Comparison of ENCODE assay signal across 11 cellular contexts in the genomic region with DNA sequence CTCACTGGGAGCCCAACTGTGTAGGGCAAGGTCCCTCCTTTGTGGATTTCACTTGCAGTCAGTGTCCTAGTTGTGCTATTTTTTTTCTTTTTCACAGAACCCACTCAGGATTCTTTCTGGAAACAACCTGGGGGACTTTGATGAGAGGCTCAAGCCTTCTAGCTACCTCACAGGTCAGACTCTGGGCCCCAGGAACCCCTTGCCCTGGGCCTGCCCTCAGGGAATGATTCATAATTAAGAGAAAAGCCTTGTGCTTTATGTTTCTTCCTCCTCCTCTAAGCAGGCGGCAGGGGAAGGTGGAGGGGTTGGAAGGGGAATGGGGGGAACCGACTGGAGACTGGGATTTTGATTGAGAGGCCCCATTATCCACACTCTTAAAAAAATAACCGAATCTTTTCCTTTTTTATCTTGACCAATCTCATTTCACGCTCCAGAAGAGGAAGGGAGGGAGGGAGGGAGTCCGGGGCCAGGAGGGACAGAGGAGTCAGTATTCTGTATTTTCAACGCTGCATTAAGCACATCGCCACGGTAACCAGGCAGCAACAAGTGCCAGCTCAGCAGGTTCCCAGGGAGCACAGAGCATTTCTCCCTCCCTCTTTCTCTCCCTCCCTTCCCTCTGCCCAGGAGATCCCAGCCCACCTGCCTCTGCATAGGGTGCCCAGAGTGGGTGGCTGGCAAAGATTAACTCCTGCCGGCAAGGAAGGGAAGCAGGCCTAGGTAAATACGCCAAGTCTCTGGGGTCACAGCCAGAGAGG. TPM values are rescaled to one million over a fixed set of nuclear protein-coding genes. Genes with fewer than 3 reads are reported as not detected.
DNase-seq lines count a peak whose midpoint lies in the region; ATAC-seq, FAIRE-seq and TF ChIP-seq lines count a peak whose summit lies in the region.
"Had no signal": no experiment of that assay in that cellular context is flagged by ENCODE, and none has a peak within 500 bp of the region (broad histone marks: within the 10 kb centered on the region; RNA-seq: fewer than 3 reads in every experiment).

No MANE protein-coding gene starts in this region.

- H3K36me3 Mint-ChIP-seq in activated T-helper 2 cell treated with anti-CD3 and anti-CD28 coated beads, Interferon-gamma antibody, Interleukin-2, Interleukin-4, amounts not matched to agents 10 μg/mL and 5 μg/mL and 100 μg/mL, durations not matched to agents 14 hours and 24 hours and 36 hours (ENCODE audit: low read depth) = no peaks in the 10 kb centered on the region

- H3K27me3 ChIP-seq in K562 (ENCODE audit: control insufficient read depth in 2 of 2, insufficient read depth in 2 of 2, low read length in 2 of 2) = 0 out of 5 replicates have a peak, but pooled peaks cover 0 to 4% of the 10 kb centered on the region in 2 experiments

- ATAC-seq in K562 = no peak
- ATAC-seq in GM21515 (IDR thresholded peaks at IDR 0.05; ENCODE audit: unreplicated experiment) = no peak
- ATAC-seq: activated T-cell treated with anti-CD3 and anti-CD28 coated beads, Interleukin-2, amount 50 U/mL, for 4 hours had no signal

- no peak for TF ChIP-seq CTCF in K562 (IDR thresholded peaks at IDR 0.05 in 2 of 3, conservative IDR thresholded peaks at IDR 0.05 in 1 of 3; ENCODE audit: insufficient read depth in 2 of 3, low read depth in 1 of 3, low read length in 3 of 3)

- H3K4me1 Mint-ChIP-seq in activated T-helper 2 cell treated with anti-CD3 and anti-CD28 coated beads, Interferon-gamma antibody, Interleukin-2, Interleukin-4, amounts not matched to agents 10 μg/mL and 5 μg/mL and 100 μg/mL, durations not matched to agents 14 hours and 24 hours and 36 hours (ENCODE audit: low read depth) = peaks cover 25% of the 10 kb centered on the region

- H3K4me3 ChIP-seq in K562 = no peak overlapping the region

- TF ChIP-seq POLR2A in K562 (conservative IDR thresholded peaks at IDR 0.05) = no peak

- H3K9me1 ChIP-seq in K562 (ENCODE audit: control insufficient read depth, insufficient read depth, low read length) = no peaks in the 10 kb centered on the region

- H3K9me3 Mint-ChIP-seq in activated T-helper 2 cell treated with anti-CD3 and anti-CD28 coated beads, Interferon-gamma antibody, Interleukin-2, Interleukin-4, amounts not matched to agents 10 μg/mL and 5 μg/mL and 100 μg/mL, durations not matched to agents 14 hours and 24 hours and 36 hours = no peaks in the 10 kb centered on the region
- H3K9me3 Mint-ChIP-seq: activated T-cell treated with anti-CD3 and anti-CD28 coated beads, Interleukin-2, amount 50 U/mL, for 4 hours had no signal

- no peak overlapping the region for H3K4me2 ChIP-seq in K562 (ENCODE audit: insufficient read depth, low read length)

- no peak for TF ChIP-seq RAD21 in K562 (CRISPR knock-in tag; conservative IDR thresholded peaks at IDR 0.05 in 1 of 2, IDR thresholded peaks at IDR 0.05 in 1 of 2)

- TF ChIP-seq EP300 in K562 (IDR thresholded peaks at IDR 0.05; ENCODE audit: low read length) = no peak

- POLR2A ChIA-PET in K562 (lab: Yijun Ruan, JAX) = no interaction called here

- in situ Hi-C loops in K562 (cut with MboI) = no loop called here

- intact Hi-C loops in K562 (cut with micrococcal nuclease) = loop anchor here (5.0 kb wide), 1 partner anchor 88 kb away; no protein-coding TSS in a partner anchor
- intact Hi-C loops in activated T-helper 2 cell treated with anti-CD3 and anti-CD28 coated beads, Interferon-gamma antibody, Interleukin-2, Interleukin-4, amounts not matched to agents 10 μg/mL and 5 μg/mL and 100 μg/mL, durations not matched to agents 14 hours and 24 hours and 36 hours (cut with micrococcal nuclease) = no loop called here

- H3K9ac ChIP-seq in K562 (ENCODE audit: insufficient read depth in 1 of 2, low read depth in 2 of 2, low read length in 2 of 2) = no peak overlapping the region

- no peaks in the 10 kb centered on the region for H3K36me3 ChIP-seq in K562 (ENCODE audit: control insufficient read depth, insufficient read depth, low read length)

- H2AFZ ChIP-seq in K562 (ENCODE audit: low read depth, low read length) = no peak overlapping the region

- no peaks in the 10 kb centered on the region for H3K79me2 ChIP-seq in K562 (ENCODE audit: control insufficient read depth, insufficient read depth, low read length)

- no peak for FAIRE-seq in K562 (lab: Jason Lieb, UNC)

- H3K9me3 ChIP-seq in K562 (replicated peaks; ENCODE audit: control insufficient read depth, insufficient read depth, low read depth, low read length) = no peaks in the 10 kb centered on the region

- H3K4me1 ChIP-seq in K562 (replicated peaks in 1 of 2; ENCODE audit: control insufficient read depth in 2 of 2, insufficient read depth in 2 of 2, low read length in 2 of 2) = peaks cover 0 to 3% of the 10 kb centered on the region in 2 experiments; a peak in 1 of 5 replicates

- H4K20me1 ChIP-seq in K562 (replicated peaks; ENCODE audit: control insufficient read depth, insufficient read depth, low read length) = no peaks in the 10 kb centered on the region

- no peak overlapping the region for H3K27ac ChIP-seq in K562 (ENCODE audit: extremely low read depth, low read depth, low read length)

- peak; percentile 33 for DNase-seq in DMS 273 treated with DMSO at 0.1 percent for 48 hours (lab: John Stamatoyannopoulos, UW)
- DNase-seq in NCI-H2081 treated with DMSO at 0.1 percent for 48 hours (lab: John Stamatoyannopoulos, UW) = peak; percentile 44
- no peak for DNase-seq in K562 (ENCODE audit: extremely low read depth in 1 of 4, low spot score in 3 of 4)
- peak; percentile 30 to 65 for DNase-seq in lung microvascular endothelial cell (ENCODE audit: low read depth in 2 of 2)
- no peak for DNase-seq in stimulated activated naive CD4-positive, alpha-beta T cell treated with Interleukin-2 at 50 U/mL for 16 hours (lab: John Stamatoyannopoulos, UW)
- DNase-seq in activated T-helper 2 cell treated with anti-CD3 and anti-CD28 coated beads, Interferon-gamma antibody, Interleukin-2, Interleukin-4, amounts not matched to agents 10 μg/mL and 5 μg/mL and 100 μg/mL, durations not matched to agents 14 hours and 24 hours and 36 hours (ENCODE audit: low spot score) = no peak
- DNase-seq in activated CD8-positive, alpha-beta memory T cell treated with anti-CD3 and anti-CD28 coated beads for 24 hours = no peak
- DNase-seq: activated T-cell treated with anti-CD3 and anti-CD28 coated beads, Interleukin-2, amount 50 U/mL, for 4 hours; DND-41; stimulated activated CD4-positive, alpha-beta T cell treated with anti-CD3 and anti-CD28 coated beads, Interleukin-2, amount 100 ng/mL, for 24 hours had no signal

- CTCF ChIA-PET in K562 (lab: Yijun Ruan, JAX; ENCODE audit: low intra/inter-chr PET ratio) = no interaction called here

- H3K27ac Mint-ChIP-seq in activated T-helper 2 cell treated with anti-CD3 and anti-CD28 coated beads, Interferon-gamma antibody, Interleukin-2, Interleukin-4, amounts not matched to agents 10 μg/mL and 5 μg/mL and 100 μg/mL, durations not matched to agents 14 hours and 24 hours and 36 hours = no peak overlapping the region

- BruUV-seq in K562 (replicated peaks; lab: Mats Ljungman, UMichigan) = no TSS peak

- no peak overlapping the region for H3K4me3 Mint-ChIP-seq in activated T-helper 2 cell treated with anti-CD3 and anti-CD28 coated beads, Interferon-gamma antibody, Interleukin-2, Interleukin-4, amounts not matched to agents 10 μg/mL and 5 μg/mL and 100 μg/mL, durations not matched to agents 14 hours and 24 hours and 36 hours (ENCODE audit: low read depth)
- H3K4me3 Mint-ChIP-seq: activated T-cell treated with anti-CD3 and anti-CD28 coated beads, Interleukin-2, amount 50 U/mL, for 4 hours had no signal

- WGBS in K562 (ENCODE audit: insufficient coverage, low coverage, missing lambda C conversion rate) = 22% methylated on average over 4 of the region's 10 CpGs

- H3K27me3 Mint-ChIP-seq in activated T-helper 2 cell treated with anti-CD3 and anti-CD28 coated beads, Interferon-gamma antibody, Interleukin-2, Interleukin-4, amounts not matched to agents 10 μg/mL and 5 μg/mL and 100 μg/mL, durations not matched to agents 14 hours and 24 hours and 36 hours (ENCODE audit: low read depth) = peaks cover 7% of the 10 kb centered on the region

RNA-seq across cellular contexts. Expression of a gene that starts 51.9 kb away (rescaled TPM):
- total RNA-seq in K562 (2011; cell fraction: chromatin; rRNA removed; ENCODE audit: low replicate concordance) = 52.4 and 98.0 TPM in 2 replicates
- total RNA-seq in K562 (2011; cell fraction: nucleolus; rRNA removed) = 58.9 and 60.3 TPM in 2 replicates
- total RNA-seq in K562 (2011; cell fraction: nucleoplasm; rRNA removed) = 44.1 and 62.2 TPM in 2 replicates
- total RNA-seq in K562 (2014; rRNA removed) (41.0 and 47.0 TPM in 2 replicates), K562 (2014; rRNA removed; fragmentation: Illumina TruSeq; extraction: Trizol) (13.0 and 14.8 TPM in 2 replicates), K562 (2015; rRNA removed; fragmentation: Illumina TruSeq; extraction: Trizol) (20.8 and 21.7 TPM in 2 replicates), K562 (2021) (48.3 and 54.0 TPM in 2 replicates), lung microvascular endothelial cell (0.44 and 1.2 TPM in 2 replicates)
- polyA plus RNA-seq in K562 (2011; rRNA removed) (11.0 and 14.5 TPM in 2 replicates), K562 (2014; fragmentation: Illumina TruSeq; extraction: Trizol) (28.4 and 32.1 TPM in 2 replicates), K562 (2014; fragmentation: Nextera tagmentation; extraction: Ambion mirVana) (under 1 TPM; 0.46 to 0.52 TPM), K562 (2014; rRNA removed) (27.4 and 30.3 TPM in 2 replicates)
- polyA plus RNA-seq in K562 (2011; cell fraction: cytosol; rRNA removed) = 8.8 and 13.1 TPM in 2 replicates
- polyA plus RNA-seq in K562 (2011; cell fraction: nucleus; rRNA removed) = 63.6 and 113 TPM in 2 replicates
- polyA plus RNA-seq in K562 (2012) = 23.7 and 33.6 TPM in 2 replicates
- polyA minus RNA-seq in K562 (2011; rRNA and poly(A)+ RNA removed) = 12.7 and 15.8 TPM in 2 replicates
- polyA minus RNA-seq in K562 (2011; cell fraction: cytosol; rRNA and poly(A)+ RNA removed) = 12.8 and 14.9 TPM in 2 replicates
- 35.9 and 36.1 TPM in 2 replicates for polyA minus RNA-seq in K562 (2011; cell fraction: nucleus; rRNA and poly(A)+ RNA removed)
- 313 and 319 TPM in 2 replicates for total RNA-seq in activated T-helper 2 cell treated with anti-CD3 and anti-CD28 coated beads, Interferon-gamma antibody, Interleukin-2, Interleukin-4, amounts not matched to agents 10 μg/mL and 5 μg/mL and 100 μg/mL, durations not matched to agents 14 hours and 24 hours and 36 hours

RNA-seq across cellular contexts. Expression of a gene that starts 53.0 kb away (rescaled TPM):
- 0.79 and 1.4 TPM in 2 replicates for total RNA-seq in K562 (2011; cell fraction: chromatin; rRNA removed; ENCODE audit: low replicate concordance)
- 0.66 and 0.83 TPM in 2 replicates for total RNA-seq in K562 (2011; cell fraction: nucleolus; rRNA removed)
- 0.51 and 2.8 TPM in 2 replicates for total RNA-seq in K562 (2011; cell fraction: nucleoplasm; rRNA removed)
- total RNA-seq in K562 (2014; rRNA removed) (1.1 and 1.7 TPM in 2 replicates), K562 (2014; rRNA removed; fragmentation: Illumina TruSeq; extraction: Trizol) (0.38 and 0.40 TPM in 2 replicates), K562 (2015; rRNA removed; fragmentation: Illumina TruSeq; extraction: Trizol) (0.51 and 0.60 TPM in 2 replicates), K562 (2021) (1.3 and 2.1 TPM in 2 replicates), lung microvascular endothelial cell (under 0.01 and 0.22 TPM in 2 replicates)
- polyA plus RNA-seq in K562 (2011; rRNA removed) (0.47 and 0.83 TPM in 2 replicates), K562 (2014; fragmentation: Illumina TruSeq; extraction: Trizol) (1.1 and 1.6 TPM in 2 replicates), K562 (2014; fragmentation: Nextera tagmentation; extraction: Ambion mirVana) (under 1 TPM; 0.13 to 0.34 TPM), K562 (2014; rRNA removed) (0.78 and 1.3 TPM in 2 replicates)
- polyA plus RNA-seq in K562 (2011; cell fraction: cytosol; rRNA removed) = 1.0 TPM in 2 replicates
- polyA plus RNA-seq in K562 (2011; cell fraction: nucleus; rRNA removed) = 0.58 and 1.2 TPM in 2 replicates
- 10.1 and 10.3 TPM in 2 replicates for polyA plus RNA-seq in K562 (2012)
- polyA minus RNA-seq in K562 (2011; rRNA and poly(A)+ RNA removed) = 0.46 and 0.81 TPM in 2 replicates
- 0.95 and 1.2 TPM in 2 replicates for polyA minus RNA-seq in K562 (2011; cell fraction: cytosol; rRNA and poly(A)+ RNA removed)
- 0.67 and 0.89 TPM in 2 replicates for polyA minus RNA-seq in K562 (2011; cell fraction: nucleus; rRNA and poly(A)+ RNA removed)
- total RNA-seq in activated T-helper 2 cell treated with anti-CD3 and anti-CD28 coated beads, Interferon-gamma antibody, Interleukin-2, Interleukin-4, amounts not matched to agents 10 μg/mL and 5 μg/mL and 100 μg/mL, durations not matched to agents 14 hours and 24 hours and 36 hours = 0.76 and 0.84 TPM in 2 replicates

Comparison
In these comparisons a context has a peak if more than half of its experiments do, and no peak if none do; other contexts are left out.
1. DNase-seq: peak in DMS 273 treated with DMSO at 0.1 percent for 48 hours (single experiment), NCI-H2081 treated with DMSO at 0.1 percent for 48 hours (single experiment) and lung microvascular endothelial cell (2 of 2); none in K562 (0 of 4), stimulated activated naive CD4-positive, alpha-beta T cell treated with Interleukin-2 at 50 U/mL for 16 hours (single experiment), activated T-helper 2 cell treated with anti-CD3 and anti-CD28 coated beads, Interferon-gamma antibody, Interleukin-2, Interleukin-4, amounts not matched to agents 10 μg/mL and 5 μg/mL and 100 μg/mL, durations not matched to agents 14 hours and 24 hours and 36 hours (single experiment) and activated CD8-positive, alpha-beta memory T cell treated with anti-CD3 and anti-CD28 coated beads for 24 hours (single experiment).